Comparison of ENCODE assay signal across 1 cellular context in genomic region chr3:149299938-149300791, GRCh38.
TF ChIP-seq lines count a peak whose summit lies in the region.

No MANE protein-coding gene starts in this region.

TF ChIP-seq in HepG2, 621 proteins besides CTCF, POLR2A, EP300 and RAD21 (continued from another document and continues in another):
- TF ChIP-seq RERE (CRISPR knock-in tag; IDR thresholded peaks at IDR 0.05; ENCODE audit: low read depth): no peak
- TF ChIP-seq ZNF816 (CRISPR knock-in tag; IDR thresholded peaks at IDR 0.05; ENCODE audit: borderline replicate concordance): 0 out of 2 replicates have a peak, but pooled peaks have one; percentile 37
- TF ChIP-seq ESRRA (CRISPR knock-in tag; IDR thresholded peaks at IDR 0.05; ENCODE audit: low read depth): no peak
- no peak for TF ChIP-seq E2F1 (CRISPR knock-in tag; IDR thresholded peaks at IDR 0.05)
- no peak for TF ChIP-seq CBX5 (CRISPR knock-in tag; IDR thresholded peaks at IDR 0.05; ENCODE audit: borderline replicate concordance)
- TF ChIP-seq ZNF678 (CRISPR knock-in tag; IDR thresholded peaks at IDR 0.05): no peak
- TF ChIP-seq MTA3 (CRISPR knock-in tag; IDR thresholded peaks at IDR 0.05): no peak
- no peak for TF ChIP-seq PTBP1 (IDR thresholded peaks at IDR 0.05; ENCODE audit: low read depth, low read length, poor library complexity, severe bottlenecking)
- TF ChIP-seq TFDP2 (CRISPR knock-in tag; IDR thresholded peaks at IDR 0.05): no peak
- peak; percentile 31 for TF ChIP-seq TBL1XR1 (IDR thresholded peaks at IDR 0.05; ENCODE audit: borderline replicate concordance, low read length, partially characterized antibody)
- TF ChIP-seq SALL1 (CRISPR knock-in tag; IDR thresholded peaks at IDR 0.05): peak; percentile 77
- TF ChIP-seq ZFX (CRISPR knock-in tag; IDR thresholded peaks at IDR 0.05; ENCODE audit: low read depth): no peak
- no peak for TF ChIP-seq ZBTB25 (CRISPR knock-in tag; IDR thresholded peaks at IDR 0.05)
- TF ChIP-seq KAT7 (CRISPR knock-in tag; IDR thresholded peaks at IDR 0.05; ENCODE audit: borderline replicate concordance): no peak
- no peak for TF ChIP-seq FOXA1 (IDR thresholded peaks at IDR 0.05)
- peak; percentile 43; the same call in 1 of the 2 replicates for TF ChIP-seq FOXA1 (CRISPR knock-in tag; IDR thresholded peaks at IDR 0.05)
- TF ChIP-seq AKAP8 (CRISPR knock-in tag; IDR thresholded peaks at IDR 0.05): no peak
- TF ChIP-seq ZBTB44 (CRISPR knock-in tag; IDR thresholded peaks at IDR 0.05): no peak
- no peak for TF ChIP-seq PRMT3 (CRISPR knock-in tag; IDR thresholded peaks at IDR 0.05; ENCODE audit: borderline replicate concordance, low read depth)
- TF ChIP-seq ZNF256 (CRISPR knock-in tag; conservative IDR thresholded peaks at IDR 0.05): no peak
- no peak for TF ChIP-seq ZXDC (CRISPR knock-in tag; IDR thresholded peaks at IDR 0.05)
- TF ChIP-seq SNRNP70 (IDR thresholded peaks at IDR 0.05; ENCODE audit: low read depth, low read length): no peak
- TF ChIP-seq ZNF20 (CRISPR knock-in tag; IDR thresholded peaks at IDR 0.05): no peak
- no peak for TF ChIP-seq BORCS8-MEF2B (CRISPR knock-in tag; IDR thresholded peaks at IDR 0.05)
- no peak for TF ChIP-seq ZNF556 (CRISPR knock-in tag; IDR thresholded peaks at IDR 0.05; ENCODE audit: borderline replicate concordance)
- no peak for TF ChIP-seq NRL (CRISPR knock-in tag; IDR thresholded peaks at IDR 0.05; ENCODE audit: borderline replicate concordance)
- TF ChIP-seq HES4 (CRISPR knock-in tag; IDR thresholded peaks at IDR 0.05; ENCODE audit: borderline replicate concordance): no peak
- no peak for TF ChIP-seq MAFG (CRISPR knock-in tag; IDR thresholded peaks at IDR 0.05)
- TF ChIP-seq RAD51 (IDR thresholded peaks at IDR 0.05; ENCODE audit: borderline replicate concordance): no peak
- no peak for TF ChIP-seq MEIS1 (CRISPR knock-in tag; IDR thresholded peaks at IDR 0.05; ENCODE audit: borderline replicate concordance)
- no peak for TF ChIP-seq NR1H2 (CRISPR knock-in tag; IDR thresholded peaks at IDR 0.05; ENCODE audit: borderline replicate concordance, low read depth)
- TF ChIP-seq NCOA5 (CRISPR knock-in tag; IDR thresholded peaks at IDR 0.05): no peak
- TF ChIP-seq SOX13 (IDR thresholded peaks at IDR 0.05): no peak
- peak in 1 of 2 experiments; percentile 56; a peak in 1 of 4 replicates for TF ChIP-seq SOX13 (CRISPR knock-in tag; conservative IDR thresholded peaks at IDR 0.05 in 1 of 2, IDR thresholded peaks at IDR 0.05 in 1 of 2)
- TF ChIP-seq REST (IDR thresholded peaks at IDR 0.05; ENCODE audit: borderline replicate concordance in 1 of 2, low read depth in 1 of 2, low read length in 2 of 2): no peak
- TF ChIP-seq ZNF142 (CRISPR knock-in tag; IDR thresholded peaks at IDR 0.05): no peak
